In the genomic region with DNA sequence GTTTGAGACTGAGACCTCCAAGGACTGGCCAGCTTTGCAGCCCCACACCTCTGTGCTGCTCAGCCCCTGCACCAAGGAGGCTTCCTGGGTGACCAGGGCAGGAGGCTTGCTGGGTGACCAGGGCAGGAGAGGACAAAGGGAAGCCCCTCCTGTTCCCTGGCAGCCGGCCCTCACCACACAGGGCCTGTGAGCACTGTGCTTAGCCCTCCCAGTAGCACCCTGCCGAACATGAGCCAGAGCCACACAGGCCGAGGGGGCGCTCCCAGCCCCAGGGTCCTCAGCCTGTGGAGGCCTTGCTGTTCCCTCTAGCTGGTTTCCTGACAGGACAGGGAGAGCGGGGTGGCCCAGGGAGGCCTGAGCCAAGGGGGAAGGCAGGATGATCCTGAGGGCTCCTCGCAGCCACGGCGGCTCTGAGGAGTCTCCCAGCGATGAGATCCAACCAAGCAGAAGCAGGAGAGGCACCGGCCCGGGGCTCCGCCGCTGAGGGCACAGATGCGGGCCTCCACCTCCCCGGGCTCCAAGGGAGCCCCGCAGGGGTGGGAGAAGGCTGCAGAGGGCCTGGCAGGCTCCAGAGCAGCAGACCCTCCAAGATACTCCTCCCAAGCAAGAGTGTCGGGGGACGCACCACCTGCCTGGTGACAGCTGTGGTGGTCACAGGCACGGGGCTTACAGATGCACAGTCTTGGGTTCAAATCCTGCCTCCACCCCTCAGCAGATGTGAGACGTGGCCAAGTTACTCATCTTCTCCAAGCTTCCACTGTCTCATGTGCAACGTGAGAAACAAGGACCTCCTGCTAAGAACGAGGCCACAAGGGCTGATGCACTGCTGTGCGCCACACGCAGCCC, we compare ENCODE assay signal across 20 cellular contexts. TPM values are rescaled to one million over a fixed set of nuclear protein-coding genes. Genes with fewer than 3 reads are reported as not detected.
"Had no signal": no experiment of that assay in that cellular context is flagged by ENCODE, and none has a peak within 500 bp of the region (broad histone marks: within the 10 kb centered on the region; RNA-seq: fewer than 3 reads in every experiment).

No MANE protein-coding gene starts in this region.

- H3K4me1 ChIP-seq: foreskin keratinocyte had no signal

- DNase-seq: activated CD4-positive, alpha-beta T cell treated with anti-CD3 and anti-CD28 coated beads, Interleukin-2, amount 50 U/mL, for 1 hour; activated CD8-positive, alpha-beta memory T cell treated with anti-CD3 and anti-CD28 coated beads for 24 hours; activated naive CD8-positive, alpha-beta T cell treated with anti-CD3 and anti-CD28 coated beads for 36 hours; amygdala; effector memory CD8-positive, alpha-beta T cell; foreskin keratinocyte; head of caudate nucleus; naive B cell; stimulated activated CD4-positive, alpha-beta T cell treated with anti-CD3 and anti-CD28 coated beads, Interleukin-15, amount 100 ng/mL, for 24 hours; stimulated activated CD4-positive, alpha-beta T cell treated with anti-CD3 and anti-CD28 coated beads, Interleukin-4, amount 100 ng/mL, for 1 hour; stimulated activated naive CD4-positive, alpha-beta T cell had no signal

- H3K9me3 ChIP-seq: body of pancreas, neutrophil had no signal

- H3K4me3 Mint-ChIP-seq: activated naive CD8-positive, alpha-beta T cell treated with anti-CD3 and anti-CD28 coated beads for 36 hours; activated T-helper 1 cell treated with anti-CD3 and anti-CD28 coated beads, Interleukin-12 subunit alpha, Interleukin-12 subunit beta, Interleukin-2, Interleukin-4 antibody, amounts not matched to agents 30 ng/mL and 10 ng/mL and 1 ng/mL, durations not matched to agents 14 hours and 24 hours and 36 hours; dendritic cell treated with granulocyte-macrophage colony-stimulating factor and Interleukin-4, amounts not matched to agents 40 ng/mL and 50 ng/mL, for 4 days; effector memory CD8-positive, alpha-beta T cell; naive B cell; T-helper 1 cell treated with Interleukin-12 subunit alpha and Interleukin-12 subunit beta and Interleukin-4 antibody, amounts not matched to agents 30 μg/mL and 1 μg/mL, for 36 hours; type B pancreatic cell had no signal

- H3K36me3 ChIP-seq: neutrophil had no signal

- H3K27ac Mint-ChIP-seq: activated naive CD8-positive, alpha-beta T cell treated with anti-CD3 and anti-CD28 coated beads for 36 hours; activated T-helper 1 cell treated with anti-CD3 and anti-CD28 coated beads, Interleukin-12 subunit alpha, Interleukin-12 subunit beta, Interleukin-2, Interleukin-4 antibody, amounts not matched to agents 30 ng/mL and 10 ng/mL and 1 ng/mL, durations not matched to agents 14 hours and 24 hours and 36 hours; dendritic cell treated with granulocyte-macrophage colony-stimulating factor and Interleukin-4, amounts not matched to agents 40 ng/mL and 50 ng/mL, for 4 days; T-helper 1 cell treated with Interleukin-12 subunit alpha and Interleukin-12 subunit beta and Interleukin-4 antibody, amounts not matched to agents 30 μg/mL and 1 μg/mL, for 36 hours; type B pancreatic cell had no signal

- H3K27me3 ChIP-seq: body of pancreas had no signal

- H3K36me3 Mint-ChIP-seq: activated naive CD8-positive, alpha-beta T cell treated with anti-CD3 and anti-CD28 coated beads for 36 hours; naive B cell had no signal

- H3K4me3 ChIP-seq: body of pancreas, lung had no signal

- H3K9me3 Mint-ChIP-seq: activated naive CD8-positive, alpha-beta T cell treated with anti-CD3 and anti-CD28 coated beads for 36 hours; activated T-helper 1 cell treated with anti-CD3 and anti-CD28 coated beads, Interleukin-12 subunit alpha, Interleukin-12 subunit beta, Interleukin-2, Interleukin-4 antibody, amounts not matched to agents 30 ng/mL and 10 ng/mL and 1 ng/mL, durations not matched to agents 14 hours and 24 hours and 36 hours; dendritic cell treated with granulocyte-macrophage colony-stimulating factor and Interleukin-4, amounts not matched to agents 40 ng/mL and 50 ng/mL, for 4 days; effector memory CD8-positive, alpha-beta T cell; naive B cell; T-helper 1 cell treated with Interleukin-12 subunit alpha and Interleukin-12 subunit beta and Interleukin-4 antibody, amounts not matched to agents 30 μg/mL and 1 μg/mL, for 36 hours; type B pancreatic cell had no signal

- H3K27ac ChIP-seq: body of pancreas, foreskin keratinocyte, neutrophil had no signal

- ATAC-seq: effector memory CD8-positive, alpha-beta T cell; foreskin keratinocyte had no signal

RNA-seq across cellular contexts. Expression of a gene that starts 22.5 kb away (rescaled TPM):
- total RNA-seq: activated naive CD8-positive, alpha-beta T cell treated with anti-CD3 and anti-CD28 coated beads for 36 hours; activated T-helper 1 cell treated with anti-CD3 and anti-CD28 coated beads, Interleukin-12 subunit alpha, Interleukin-12 subunit beta, Interleukin-2, Interleukin-4 antibody, amounts not matched to agents 30 ng/mL and 10 ng/mL and 1 ng/mL, durations not matched to agents 14 hours and 24 hours and 36 hours; foreskin keratinocyte had no signal
- polyA plus RNA-seq: foreskin keratinocyte had no signal

RNA-seq across cellular contexts. Expression of a gene that starts 52.6 kb away (rescaled TPM):
- total RNA-seq: activated T-helper 1 cell treated with anti-CD3 and anti-CD28 coated beads, Interleukin-12 subunit alpha, Interleukin-12 subunit beta, Interleukin-2, Interleukin-4 antibody, amounts not matched to agents 30 ng/mL and 10 ng/mL and 1 ng/mL, durations not matched to agents 14 hours and 24 hours and 36 hours; body of pancreas; foreskin keratinocyte; mononuclear cell; skeletal muscle tissue had no signal
- polyA plus RNA-seq: foreskin keratinocyte had no signal
